In genomic region chr10:112526130-112526529, GRCh38 we compare ENCODE assay signal across 10 cellular contexts.
DNase-seq lines count a peak whose midpoint lies in the region; ATAC-seq and TF ChIP-seq lines count a peak whose summit lies in the region.
"Had no signal": no experiment of that assay in that cellular context is flagged by ENCODE, and none has a peak within 500 bp of the region (broad histone marks: within the 10 kb centered on the region; RNA-seq: fewer than 3 reads in every experiment).

No MANE protein-coding gene starts in this region.

- intact Hi-C loops in left lung (cut with DNase I): no loop called here

- H3K4me1 ChIP-seq in left lung (peaks cover 0 to 5% of the 10 kb centered on the region in 2 donors), right atrium auricular region (no peaks in the 10 kb centered on the region)
- H3K4me1 ChIP-seq: sigmoid colon had no signal

- no peak for TF ChIP-seq CTCF in left lung (IDR thresholded peaks at IDR 0.05)
- no peak for TF ChIP-seq CTCF in right atrium auricular region (IDR thresholded peaks at IDR 0.05)

- DNase-seq in left lung (no peak), NCI-H128 (lab: John Stamatoyannopoulos, UW; ENCODE audit: unreplicated experiment) (no peak), right atrium auricular region (ENCODE audit: low spot score) (no peak)
- DNase-seq: NCI-H524, sigmoid colon had no signal

- H3K36me3 ChIP-seq in left lung: no peaks in the 10 kb centered on the region
- no peaks in the 10 kb centered on the region for H3K36me3 ChIP-seq in right atrium auricular region

- H3K9me3 ChIP-seq in left lung: no peaks in the 10 kb centered on the region
- no peaks in the 10 kb centered on the region for H3K9me3 ChIP-seq in right atrium auricular region
- H3K9me3 ChIP-seq: sigmoid colon had no signal

- no peak overlapping the region for H3K4me3 ChIP-seq in left lung
- H3K4me3 ChIP-seq in right atrium auricular region: no peak overlapping the region

- H3K27ac ChIP-seq in left lung (no peak overlapping the region), right atrium auricular region (no peak overlapping the region)

- ATAC-seq in GM18861 (IDR thresholded peaks at IDR 0.05; ENCODE audit: unreplicated experiment) (peak; percentile 91), GM21825 (IDR thresholded peaks at IDR 0.05; ENCODE audit: unreplicated experiment) (peak; percentile 66), HG03460 (IDR thresholded peaks at IDR 0.05; ENCODE audit: unreplicated experiment) (peak; percentile 86), left lung (peak; percentile 80), esophagus mucosa (no peak), HG03025 (IDR thresholded peaks at IDR 0.05; ENCODE audit: low FRiP score, unreplicated experiment) (no peak)

- H3K27me3 ChIP-seq in left lung (no peaks in the 10 kb centered on the region), right atrium auricular region (no peaks in the 10 kb centered on the region)
- H3K27me3 ChIP-seq: sigmoid colon had no signal

Comparison
In these comparisons a context has a peak if more than half of its experiments do, and no peak if none do; other contexts are left out.
1. ATAC-seq: peak in GM18861 (single experiment), GM21825 (single experiment), HG03460 (single experiment) and left lung (single experiment); none in esophagus mucosa (single experiment) and HG03025 (single experiment).